9 cellular contexts compared by ENCODE assay signal in genomic region chr14:69543341-69544249, GRCh38. TPM values are rescaled to one million over a fixed set of nuclear protein-coding genes. Genes with fewer than 3 reads are reported as not detected.
A peak's percentile ranks its signal among the peaks of the same experiment; 100 is the strongest.
DNase-seq lines count a peak whose midpoint lies in the region; ATAC-seq, FAIRE-seq and TF ChIP-seq lines count a peak whose summit lies in the region.
"Had no signal": no experiment of that assay in that cellular context is flagged by ENCODE, and none has a peak within 500 bp of the region (broad histone marks: within the 10 kb centered on the region; RNA-seq: fewer than 3 reads in every experiment).

No MANE protein-coding gene starts in this region.

- H3K36me3 ChIP-seq in keratinocyte (ENCODE audit: control insufficient read depth in 2 of 2, extremely low read depth in 1 of 2, insufficient read depth in 2 of 2, low read length in 2 of 2) = no peaks in the 10 kb centered on the region
- H3K36me3 ChIP-seq in upper lobe of right lung = no peaks in the 10 kb centered on the region

- H3K9me1 ChIP-seq in keratinocyte (ENCODE audit: control insufficient read depth, extremely low read depth, insufficient read depth, low read length) = no peaks in the 10 kb centered on the region

- H3K9me3 ChIP-seq in keratinocyte (ENCODE audit: control insufficient read depth, low read depth, low read length) = no peaks in the 10 kb centered on the region
- H3K9me3 ChIP-seq in upper lobe of right lung = no peaks in the 10 kb centered on the region

- H3K4me2 ChIP-seq in keratinocyte (ENCODE audit: control insufficient read depth, extremely low read depth, insufficient read depth, low read depth, low read length) = no peak overlapping the region

- no peaks in the 10 kb centered on the region for H3K36me3 Mint-ChIP-seq in activated naive CD8-positive, alpha-beta T cell treated with anti-CD3 and anti-CD28 coated beads for 36 hours

- H3K27ac Mint-ChIP-seq in activated naive CD8-positive, alpha-beta T cell treated with anti-CD3 and anti-CD28 coated beads for 36 hours = no peak overlapping the region

- peaks cover 8% of the 10 kb centered on the region for H3K4me1 Mint-ChIP-seq in activated naive CD8-positive, alpha-beta T cell treated with anti-CD3 and anti-CD28 coated beads for 36 hours

- H3K9ac ChIP-seq in keratinocyte (ENCODE audit: control insufficient read depth, extremely low read depth, insufficient read depth, low read length) = no peak overlapping the region

- H3K4me3 Mint-ChIP-seq in activated naive CD8-positive, alpha-beta T cell treated with anti-CD3 and anti-CD28 coated beads for 36 hours = no peak overlapping the region

- intact Hi-C loops in upper lobe of right lung (cut with DNase I) = no loop called here

- peaks cover 4% of the 10 kb centered on the region for H3K4me1 ChIP-seq in keratinocyte (ENCODE audit: control insufficient read depth, extremely low read depth, insufficient read depth, low read length)
- peaks cover 8% of the 10 kb centered on the region for H3K4me1 ChIP-seq in upper lobe of right lung

- FAIRE-seq in keratinocyte (lab: Jason Lieb, UNC) = peak; percentile 94

- H4K20me1 ChIP-seq in keratinocyte (ENCODE audit: control insufficient read depth, extremely low read depth, insufficient read depth, low read length) = peaks cover 3% of the 10 kb centered on the region

- no peak overlapping the region for H2AFZ ChIP-seq in keratinocyte (ENCODE audit: control insufficient read depth, low read length)

- TF ChIP-seq CTCF in keratinocyte (optimal IDR thresholded peaks at IDR 0.05 in 1 of 3, IDR thresholded peaks at IDR 0.05 in 1 of 3, conservative IDR thresholded peaks at IDR 0.05 in 1 of 3; ENCODE audit: extremely low read depth in 1 of 3, insufficient read depth in 2 of 3, low read length in 3 of 3) = no peak
- TF ChIP-seq CTCF in upper lobe of right lung (IDR thresholded peaks at IDR 0.05) = no peak

- dilution Hi-C loops in keratinocyte (cut with MboI; ENCODE audit: extremely low pct_ligation_motif_present, low sequenced_read_pairs) = no loop called here

- no peaks in the 10 kb centered on the region for H3K9me3 Mint-ChIP-seq in activated naive CD8-positive, alpha-beta T cell treated with anti-CD3 and anti-CD28 coated beads for 36 hours

- H3K79me2 ChIP-seq in keratinocyte (ENCODE audit: control insufficient read depth, insufficient read depth, low read length) = no peaks in the 10 kb centered on the region

- DNase-seq in NCI-H748 (lab: John Stamatoyannopoulos, UW; ENCODE audit: unreplicated experiment) (peak; percentile 72), NCI-H748 treated with DMSO at 0.1 percent for 48 hours (lab: John Stamatoyannopoulos, UW) (no peak), NCI-H2227 (lab: John Stamatoyannopoulos, UW; ENCODE audit: unreplicated experiment) (peak; percentile 89), keratinocyte (ENCODE audit: low read depth, low spot score) (peak; percentile 85), upper lobe of right lung (peak; percentile 76), SHP77 treated with DMSO at 0.1 percent for 48 hours (lab: John Stamatoyannopoulos, UW) (no peak)
- peak; percentile 43 for DNase-seq in activated naive CD8-positive, alpha-beta T cell treated with anti-CD3 and anti-CD28 coated beads for 36 hours

- ATAC-seq in upper lobe of right lung = peak; percentile 83
- no peak for ATAC-seq in GM21717 (IDR thresholded peaks at IDR 0.05; ENCODE audit: unreplicated experiment)

- H3K27me3 ChIP-seq in keratinocyte (ENCODE audit: control insufficient read depth, extremely low read depth, insufficient read depth, low read length) (peaks cover 11% of the 10 kb centered on the region), upper lobe of right lung (peaks cover 14% of the 10 kb centered on the region)

- H3K4me3 ChIP-seq in keratinocyte (ENCODE audit: control insufficient read depth in 2 of 3, extremely low read depth in 1 of 3, insufficient read depth in 2 of 3, low read depth in 1 of 3, low read length in 3 of 3) = no peak overlapping the region
- no peak overlapping the region for H3K4me3 ChIP-seq in upper lobe of right lung

- peaks cover 34% of the 10 kb centered on the region for H3K27me3 Mint-ChIP-seq in activated naive CD8-positive, alpha-beta T cell treated with anti-CD3 and anti-CD28 coated beads for 36 hours

- no peak overlapping the region for H3K27ac ChIP-seq in keratinocyte (ENCODE audit: control insufficient read depth, insufficient read depth, low read length)
- no peak overlapping the region for H3K27ac ChIP-seq in upper lobe of right lung
- H3K27ac ChIP-seq: C4-2B had no signal

RNA-seq across cellular contexts. Expression of gene CCDC177, which starts 31.1 kb away (rescaled TPM):
- not detected for total RNA-seq in activated naive CD8-positive, alpha-beta T cell treated with anti-CD3 and anti-CD28 coated beads for 36 hours
- polyA plus RNA-seq in keratinocyte = not detected in 3 replicates
- not detected for polyA plus RNA-seq in keratinocyte (2011; ENCODE audit: low read depth)
- polyA plus RNA-seq in keratinocyte (2011; cell fraction: cytosol; rRNA removed) = not detected in 2 replicates
- not detected in 2 replicates for polyA plus RNA-seq in keratinocyte (2011; cell fraction: nucleus; rRNA removed)
- polyA plus RNA-seq in keratinocyte (2012; ENCODE audit: low replicate concordance) = 0.03 TPM in 1 of 2 replicates, not detected in the other
- not detected in 3 replicates for polyA minus RNA-seq in keratinocyte
- not detected for polyA minus RNA-seq in keratinocyte (2011; cell fraction: cytosol; rRNA and poly(A)+ RNA removed)
- polyA minus RNA-seq in keratinocyte (2011; cell fraction: nucleus; rRNA and poly(A)+ RNA removed) = not detected in 2 replicates
- total RNA-seq in upper lobe of right lung = not detected

RNA-seq across cellular contexts. Expression of gene PLEKHD1, which starts 59.1 kb away (rescaled TPM):
- total RNA-seq in activated naive CD8-positive, alpha-beta T cell treated with anti-CD3 and anti-CD28 coated beads for 36 hours = under 1 TPM in 1 of 2 experiments, not detected in 1; 0.04 TPM
- 0.01 TPM in 2 of 3 replicates, not detected in the other for polyA plus RNA-seq in keratinocyte
- polyA plus RNA-seq in keratinocyte (2011; ENCODE audit: low read depth) = 0.11 TPM
- not detected in 2 replicates for polyA plus RNA-seq in keratinocyte (2011; cell fraction: cytosol; rRNA removed)
- polyA plus RNA-seq in keratinocyte (2011; cell fraction: nucleus; rRNA removed) = 0.04 and 0.08 TPM in 2 replicates
- polyA plus RNA-seq in keratinocyte (2012; ENCODE audit: low replicate concordance) = 0.11 TPM in 1 of 2 replicates, not detected in the other
- 0.06 TPM in 1 of 3 replicates, not detected in the others for polyA minus RNA-seq in keratinocyte
- polyA minus RNA-seq in keratinocyte (2011; cell fraction: cytosol; rRNA and poly(A)+ RNA removed) = not detected
- 0.21 and 0.23 TPM in 2 replicates for polyA minus RNA-seq in keratinocyte (2011; cell fraction: nucleus; rRNA and poly(A)+ RNA removed)
- total RNA-seq in upper lobe of right lung = 0.41 TPM

Comparison
In these comparisons a context has a peak if more than half of its experiments do, and no peak if none do; other contexts are left out.
1. DNase-seq: peak in NCI-H748 (single experiment), NCI-H2227 (single experiment), activated naive CD8-positive, alpha-beta T cell treated with anti-CD3 and anti-CD28 coated beads for 36 hours (single experiment), keratinocyte (single experiment) and upper lobe of right lung (single experiment); none in NCI-H748 treated with DMSO at 0.1 percent for 48 hours (single experiment) and SHP77 treated with DMSO at 0.1 percent for 48 hours (single experiment).